ENCODE assay signal across 13 cellular contexts in the genomic region with DNA sequence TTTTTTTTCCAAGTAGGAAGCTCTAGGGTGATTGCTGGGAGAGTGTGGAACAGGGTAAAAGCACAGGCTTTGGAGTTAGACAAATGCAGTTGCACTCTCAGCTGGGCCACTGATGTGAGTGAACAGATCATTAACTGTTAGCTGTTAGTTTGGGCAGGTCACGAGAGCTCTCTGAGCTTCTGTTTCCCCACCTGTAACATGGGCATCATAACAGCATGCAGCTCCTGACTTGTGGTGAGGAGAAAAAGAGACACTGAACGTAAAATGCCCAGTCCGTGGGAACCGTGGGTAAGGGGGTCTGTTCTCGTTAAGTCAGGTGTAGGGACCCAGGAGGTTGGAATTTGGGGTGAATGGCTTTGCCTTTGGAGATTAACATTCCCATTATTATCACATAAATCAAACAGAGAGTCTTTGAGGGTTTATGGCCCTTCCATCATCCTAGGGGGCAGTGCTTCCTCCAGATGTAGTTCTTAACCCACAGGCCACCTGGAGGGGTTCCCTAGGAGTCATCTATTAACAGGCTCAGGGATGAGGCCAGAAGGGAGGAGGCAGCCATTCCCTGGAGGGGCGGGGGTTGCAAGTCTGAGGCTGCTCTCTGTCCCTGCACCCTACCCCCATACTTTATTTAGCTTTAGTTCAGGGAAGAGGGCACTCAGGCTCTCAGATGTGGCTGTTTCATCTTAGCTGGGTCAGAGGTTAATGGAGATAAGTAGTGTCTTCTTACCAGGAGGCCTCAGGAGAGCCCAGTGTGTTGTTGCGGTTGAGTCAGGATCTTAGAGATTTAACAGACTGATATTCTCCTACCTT.
DNase-seq lines count a peak whose midpoint lies in the region; ATAC-seq and TF ChIP-seq lines count a peak whose summit lies in the region.
"Had no signal": no experiment of that assay in that cellular context is flagged by ENCODE, and none has a peak within 500 bp of the region (broad histone marks: within the 10 kb centered on the region; RNA-seq: fewer than 3 reads in every experiment).

No MANE protein-coding gene starts in this region.

- intact Hi-C loops in IMR-90 (cut with micrococcal nuclease), result no loop called here

- peaks cover 6% of the 10 kb centered on the region; the same call in 1 of the 2 replicates for H3K4me1 ChIP-seq in IMR-90 (ENCODE audit: control insufficient read depth, insufficient read depth, low read length)

- no TSS peak for BruUV-seq in IMR-90 (replicated peaks; lab: Mats Ljungman, UMichigan)

- no peak overlapping the region for H2AK5ac ChIP-seq in IMR-90 (ENCODE audit: low read depth, low read length)

- no peaks in the 10 kb centered on the region for H3K9me1 ChIP-seq in IMR-90 (ENCODE audit: insufficient read depth, low read length)

- H3K27ac ChIP-seq in IMR-90 (ENCODE audit: insufficient read depth, low read length), result no peak overlapping the region
- H3K27ac ChIP-seq: right lobe of liver had no signal

- H2BK20ac ChIP-seq in IMR-90 (ENCODE audit: low read depth, low read length), result no peak overlapping the region

- H3K36me3 ChIP-seq in IMR-90 (ENCODE audit: control insufficient read depth, insufficient read depth, low read length), result no peaks in the 10 kb centered on the region
- H3K36me3 ChIP-seq in kidney epithelial cell (ENCODE audit: control insufficient read depth, insufficient read depth, low read length), result no peaks in the 10 kb centered on the region
- H3K36me3 ChIP-seq: right lobe of liver had no signal

- DNase-seq in Caki2 (ENCODE audit: low read depth) (peak; percentile 47), IMR-90 (peak; percentile 15), SK-N-DZ (ENCODE audit: low spot score) (peak; percentile 99), kidney epithelial cell (ENCODE audit: low read depth) (peak; percentile 39), nucleus accumbens (lab: John Stamatoyannopoulos, UW) (no peak), anterior cingulate cortex (lab: John Stamatoyannopoulos, UW) (no peak)
- DNase-seq: activated CD4-positive, CD25-positive, alpha-beta regulatory T cell treated with anti-CD3 and anti-CD28 coated beads, Interleukin-2, amount 50 U/mL, for 72 hours; dorsolateral prefrontal cortex; foreskin melanocyte; NCI-H1048; right lobe of liver had no signal

- no peak overlapping the region for H2BK120ac ChIP-seq in IMR-90 (ENCODE audit: low read depth, low read length)

- no peak overlapping the region for H3K56ac ChIP-seq in IMR-90 (ENCODE audit: extremely low read depth, insufficient read depth, low read length)

- H3K9ac ChIP-seq in IMR-90 (ENCODE audit: low read depth, low read length), result no peak overlapping the region

- no peak overlapping the region for H4K91ac ChIP-seq in IMR-90 (ENCODE audit: insufficient read depth, low read depth, low read length)

- peaks cover 1% of the 10 kb centered on the region; the same call in 1 of the 2 replicates for H3K27me3 ChIP-seq in IMR-90 (ENCODE audit: control insufficient read depth, insufficient read depth, low read length)
- no peaks in the 10 kb centered on the region for H3K27me3 ChIP-seq in kidney epithelial cell (ENCODE audit: control insufficient read depth, insufficient read depth, low read length)
- H3K27me3 ChIP-seq: dorsolateral prefrontal cortex, right lobe of liver had no signal

- no peak overlapping the region for H3K18ac ChIP-seq in IMR-90 (ENCODE audit: low read depth, low read length)

- no peak overlapping the region for H2AK9ac ChIP-seq in IMR-90 (replicated peaks; ENCODE audit: low read depth, low read length, poor library complexity)

- no peak for TF ChIP-seq POLR2A in IMR-90 (IDR thresholded peaks at IDR 0.05; ENCODE audit: low read depth, low read length)

- no peaks in the 10 kb centered on the region for H4K20me1 ChIP-seq in IMR-90 (ENCODE audit: insufficient read depth, low read length)

- no peak overlapping the region for H3K14ac ChIP-seq in IMR-90 (replicated peaks; ENCODE audit: low read depth, low read length)

- no peaks in the 10 kb centered on the region for H3K9me3 ChIP-seq in IMR-90 (ENCODE audit: control insufficient read depth, insufficient read depth, low read length)
- H3K9me3 ChIP-seq: right lobe of liver had no signal

- in situ Hi-C loops in Caki2 (cut with HindIII; ENCODE audit: low pct_unique_long_range_greater_than_20kb, low sequenced_read_pairs), result no loop called here
- in situ Hi-C loops in IMR-90 (cut with MboI; ENCODE audit: low sequenced_read_pairs), result no loop called here

- POLR2A ChIA-PET in IMR-90 (lab: Charles Lee; ENCODE audit: unreplicated experiment), result no interaction called here

- no peak for TF ChIP-seq RAD21 in IMR-90 (IDR thresholded peaks at IDR 0.05; ENCODE audit: low read length)

- WGBS in IMR-90 (ENCODE audit: extremely low coverage in 2 of 2, insufficient read length in 1 of 2), 2 experiments, result no CpG with 5 or more reads among the region's 7 CpGs

- H4K5ac ChIP-seq in IMR-90 (ENCODE audit: low read depth, low read length), result no peak overlapping the region

- H3K79me1 ChIP-seq in IMR-90 (ENCODE audit: low read depth in 1 of 2, low read length in 2 of 2), result no peaks in the 10 kb centered on the region

- TF ChIP-seq CTCF in IMR-90 (conservative IDR thresholded peaks at IDR 0.05; ENCODE audit: low read depth, low read length), result no peak
- TF ChIP-seq CTCF in kidney epithelial cell (IDR thresholded peaks at IDR 0.05; ENCODE audit: insufficient read depth, low read length, poor library complexity, severe bottlenecking), result peak; percentile 13

- no peak overlapping the region for H3K4me2 ChIP-seq in IMR-90 (ENCODE audit: low read depth, low read length)

- no peak for ATAC-seq in IMR-90 (ENCODE audit: low read depth)
- ATAC-seq in GM19452 (IDR thresholded peaks at IDR 0.05; ENCODE audit: unreplicated experiment), result no peak
- ATAC-seq in GM18502 (IDR thresholded peaks at IDR 0.05; ENCODE audit: poor library complexity, unreplicated experiment), result no peak
- ATAC-seq: right lobe of liver had no signal

- CTCF ChIA-PET in IMR-90 (lab: Yijun Ruan, JAX), result no interaction called here

- H3K4ac ChIP-seq in IMR-90 (ENCODE audit: low read depth, low read length), result no peak overlapping the region

- no peak overlapping the region for H2AFZ ChIP-seq in IMR-90 (replicated peaks; ENCODE audit: low read length, poor library complexity)

- H3K4me3 ChIP-seq in IMR-90 (ENCODE audit: insufficient read depth, low read depth, low read length) (no peak overlapping the region), kidney epithelial cell (ENCODE audit: low read depth, low read length) (no peak overlapping the region)
- H3K4me3 ChIP-seq: dorsolateral prefrontal cortex, right lobe of liver had no signal

- H4K8ac ChIP-seq in IMR-90 (ENCODE audit: low read depth in 2 of 2, low read length in 2 of 2), result no peak overlapping the region

- H3K23ac ChIP-seq in IMR-90 (ENCODE audit: low read depth, low read length), result no peak overlapping the region

- no peak overlapping the region for H2BK15ac ChIP-seq in IMR-90 (ENCODE audit: low read depth, low read length)

- dilution Hi-C loops in IMR-90 (cut with HindIII; ENCODE audit: low sequenced_read_pairs, unreplicated experiment), result no loop called here

- H2BK5ac ChIP-seq in IMR-90 (ENCODE audit: low read depth, low read length, poor library complexity, severe bottlenecking), result no peak overlapping the region

TF ChIP-seq in IMR-90, 13 proteins besides CTCF, POLR2A, EP300 and RAD21:
- TF ChIP-seq RFX5 (IDR thresholded peaks at IDR 0.05; ENCODE audit: low read depth, low read length) (no peak), MAFK (IDR thresholded peaks at IDR 0.05; ENCODE audit: low read depth, low read length) (no peak), CHD1 (IDR thresholded peaks at IDR 0.05; ENCODE audit: low read depth, low read length) (no peak), NFE2L2 (IDR thresholded peaks at IDR 0.05; ENCODE audit: low read depth, low read length) (no peak), RCOR1 (IDR thresholded peaks at IDR 0.05; ENCODE audit: insufficient replicate concordance, low read length) (no peak), SMC3 (IDR thresholded peaks at IDR 0.05; ENCODE audit: low read depth, low read length) (no peak), MXI1 (IDR thresholded peaks at IDR 0.05; ENCODE audit: borderline replicate concordance, low read depth, low read length) (no peak), FOS (IDR thresholded peaks at IDR 0.05; ENCODE audit: low read depth, low read length) (no peak), BHLHE40 (IDR thresholded peaks at IDR 0.05; ENCODE audit: low read depth, low read length) (no peak), CEBPB (IDR thresholded peaks at IDR 0.05; ENCODE audit: low read depth, low read length) (no peak), MAZ (IDR thresholded peaks at IDR 0.05; ENCODE audit: borderline replicate concordance, low read depth, low read length) (no peak)
- TF ChIP-seq, protein P1, sequence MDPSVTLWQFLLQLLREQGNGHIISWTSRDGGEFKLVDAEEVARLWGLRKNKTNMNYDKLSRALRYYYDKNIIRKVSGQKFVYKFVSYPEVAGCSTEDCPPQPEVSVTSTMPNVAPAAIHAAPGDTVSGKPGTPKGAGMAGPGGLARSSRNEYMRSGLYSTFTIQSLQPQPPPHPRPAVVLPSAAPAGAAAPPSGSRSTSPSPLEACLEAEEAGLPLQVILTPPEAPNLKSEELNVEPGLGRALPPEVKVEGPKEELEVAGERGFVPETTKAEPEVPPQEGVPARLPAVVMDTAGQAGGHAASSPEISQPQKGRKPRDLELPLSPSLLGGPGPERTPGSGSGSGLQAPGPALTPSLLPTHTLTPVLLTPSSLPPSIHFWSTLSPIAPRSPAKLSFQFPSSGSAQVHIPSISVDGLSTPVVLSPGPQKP (IDR thresholded peaks at IDR 0.05; ENCODE audit: borderline replicate concordance, low read depth, low read length), result no peak
- TF ChIP-seq, protein P2, sequence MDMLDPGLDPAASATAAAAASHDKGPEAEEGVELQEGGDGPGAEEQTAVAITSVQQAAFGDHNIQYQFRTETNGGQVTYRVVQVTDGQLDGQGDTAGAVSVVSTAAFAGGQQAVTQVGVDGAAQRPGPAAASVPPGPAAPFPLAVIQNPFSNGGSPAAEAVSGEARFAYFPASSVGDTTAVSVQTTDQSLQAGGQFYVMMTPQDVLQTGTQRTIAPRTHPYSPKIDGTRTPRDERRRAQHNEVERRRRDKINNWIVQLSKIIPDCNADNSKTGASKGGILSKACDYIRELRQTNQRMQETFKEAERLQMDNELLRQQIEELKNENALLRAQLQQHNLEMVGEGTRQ (IDR thresholded peaks at IDR 0.05; ENCODE audit: low read depth, low read length), result no peak

Comparison
In these comparisons a context has a peak if more than half of its experiments do, and no peak if none do; other contexts are left out.
1. DNase-seq: peak in Caki2 (single experiment), IMR-90 (single experiment), SK-N-DZ (single experiment) and kidney epithelial cell (single experiment); none in nucleus accumbens (0 of 56) and anterior cingulate cortex (0 of 58).